Comparison of ENCODE assay signal across 25 cellular contexts in genomic region chr10:21212275-21212674, GRCh38.
"Had no signal": no experiment of that assay in that cellular context is flagged by ENCODE, and none has a peak within 500 bp of the region (broad histone marks: within the 10 kb centered on the region; RNA-seq: fewer than 3 reads in every experiment).

No MANE protein-coding gene starts in this region.

- H3K9me3 Mint-ChIP-seq: activated B cell treated with CpG ODN at 0.5 μM for 24 hours had no signal

- H3K36me3 ChIP-seq: heart left ventricle, pancreas, right atrium auricular region, tibial artery had no signal

- FAIRE-seq: pancreas had no signal

- H3K4me3 ChIP-seq: coronary artery, heart left ventricle, pancreas, psoas muscle, right atrium auricular region, tibial artery had no signal

- H3K27ac Mint-ChIP-seq: activated B cell treated with CpG ODN at 0.5 μM for 24 hours; activated naive CD8-positive, alpha-beta T cell treated with anti-CD3 and anti-CD28 coated beads, Interleukin-2, amount 10 ng/mL, durations not matched to agents 7 days and 5 days; activated T-helper 2 cell treated with anti-CD3 and anti-CD28 coated beads, Interferon-gamma antibody, Interleukin-2, Interleukin-4, amounts not matched to agents 10 μg/mL and 5 μg/mL and 100 μg/mL, durations not matched to agents 14 hours and 24 hours and 36 hours; memory B cell; stimulated activated naive CD8-positive, alpha-beta T cell treated with anti-CD3 and anti-CD28 coated beads, Interleukin-15, Interleukin-2, amounts not matched to agents 100 ng/mL and 50 ng/mL, for 24 hours had no signal

- H3K4me1 ChIP-seq: pancreas, psoas muscle, right atrium auricular region had no signal

- ATAC-seq: activated T-cell treated with anti-CD3 and anti-CD28 coated beads, Interleukin-2, amount 50 U/mL, for 4 hours; heart left ventricle; left colon; pancreas; psoas muscle had no signal

- H3K27ac ChIP-seq: coronary artery, epithelial cell of prostate, heart left ventricle, pancreas, psoas muscle, right atrium auricular region, tibial artery had no signal

- H3K36me3 Mint-ChIP-seq: activated naive CD8-positive, alpha-beta T cell treated with anti-CD3 and anti-CD28 coated beads, Interleukin-2, amount 10 ng/mL, durations not matched to agents 7 days and 5 days; memory B cell had no signal

- H3K4me3 Mint-ChIP-seq: activated B cell treated with CpG ODN at 0.5 μM for 24 hours; activated naive CD8-positive, alpha-beta T cell treated with anti-CD3 and anti-CD28 coated beads, Interleukin-2, amount 10 ng/mL, durations not matched to agents 7 days and 5 days; activated T-cell treated with anti-CD3 and anti-CD28 coated beads, Interleukin-2, amount 50 U/mL, for 4 hours; memory B cell; nephron; stimulated activated naive CD8-positive, alpha-beta T cell treated with anti-CD3 and anti-CD28 coated beads, Interleukin-15, Interleukin-2, amounts not matched to agents 100 ng/mL and 50 ng/mL, for 24 hours had no signal

- H3K4me1 Mint-ChIP-seq: activated B cell treated with CpG ODN at 0.5 μM for 24 hours; activated naive CD8-positive, alpha-beta T cell treated with anti-CD3 and anti-CD28 coated beads, Interleukin-2, amount 10 ng/mL, durations not matched to agents 7 days and 5 days; memory B cell had no signal

- DNase-seq: activated B cell treated with CpG ODN at 0.5 μM for 24 hours; activated CD4-positive, alpha-beta T cell treated with anti-CD3 and anti-CD28 coated beads for 4 hours; activated CD4-positive, alpha-beta T cell treated with anti-CD3 and anti-CD28 coated beads, Interleukin-2, amount 50 U/mL, for 48 hours; activated CD8-positive, alpha-beta memory T cell treated with anti-CD3 and anti-CD28 coated beads, Interleukin-2, amount 50 U/mL, for 48 hours; activated naive CD4-positive, alpha-beta T cell treated with Interleukin-2 at 50 U/mL for 16 hours; activated naive CD8-positive, alpha-beta T cell treated with anti-CD3 and anti-CD28 coated beads, Interleukin-2, amount 10 ng/mL, durations not matched to agents 7 days and 5 days; activated T-cell treated with anti-CD3 and anti-CD28 coated beads, Interleukin-2, amount 50 U/mL, for 4 hours; amniotic stem cell; cerebellar nuclear complex; heart left ventricle; islet precursor cell; left colon; pancreas; psoas muscle; stimulated activated CD4-positive, alpha-beta T cell treated with anti-CD3 and anti-CD28 coated beads, Interleukin-4, amount 100 ng/mL, for 24 hours; substantia nigra; T1000; tibial artery had no signal

- H3K9me3 ChIP-seq: pancreas had no signal

- H3K27me3 ChIP-seq: heart left ventricle, pancreas, right atrium auricular region, tibial artery had no signal
